1 cellular context compared by ENCODE assay signal in the genomic region with DNA sequence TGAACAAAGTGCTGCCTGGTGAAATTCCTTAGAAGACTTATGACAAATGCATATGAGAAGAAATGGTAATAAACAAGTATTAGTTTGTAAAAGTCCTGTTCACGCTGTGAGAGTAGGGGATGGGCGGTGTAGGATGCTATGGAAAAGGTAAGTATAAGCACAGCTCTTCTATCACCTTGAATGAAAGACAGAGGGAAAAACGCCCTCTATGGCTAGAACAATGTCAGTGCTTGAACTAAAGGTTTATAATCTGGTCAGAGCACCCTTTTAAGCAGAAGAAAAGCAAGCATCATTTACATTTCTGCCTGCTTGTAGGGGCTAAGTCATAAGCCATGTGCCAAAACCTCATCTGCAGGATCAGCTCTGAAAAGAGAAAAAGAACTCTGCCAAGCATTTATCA.
TF ChIP-seq lines count a peak whose summit lies in the region.

No MANE protein-coding gene starts in this region.

TF ChIP-seq in GM23338, 12 proteins besides CTCF, POLR2A, EP300 and RAD21 (continued from another document):
- TF ChIP-seq, protein P1, sequence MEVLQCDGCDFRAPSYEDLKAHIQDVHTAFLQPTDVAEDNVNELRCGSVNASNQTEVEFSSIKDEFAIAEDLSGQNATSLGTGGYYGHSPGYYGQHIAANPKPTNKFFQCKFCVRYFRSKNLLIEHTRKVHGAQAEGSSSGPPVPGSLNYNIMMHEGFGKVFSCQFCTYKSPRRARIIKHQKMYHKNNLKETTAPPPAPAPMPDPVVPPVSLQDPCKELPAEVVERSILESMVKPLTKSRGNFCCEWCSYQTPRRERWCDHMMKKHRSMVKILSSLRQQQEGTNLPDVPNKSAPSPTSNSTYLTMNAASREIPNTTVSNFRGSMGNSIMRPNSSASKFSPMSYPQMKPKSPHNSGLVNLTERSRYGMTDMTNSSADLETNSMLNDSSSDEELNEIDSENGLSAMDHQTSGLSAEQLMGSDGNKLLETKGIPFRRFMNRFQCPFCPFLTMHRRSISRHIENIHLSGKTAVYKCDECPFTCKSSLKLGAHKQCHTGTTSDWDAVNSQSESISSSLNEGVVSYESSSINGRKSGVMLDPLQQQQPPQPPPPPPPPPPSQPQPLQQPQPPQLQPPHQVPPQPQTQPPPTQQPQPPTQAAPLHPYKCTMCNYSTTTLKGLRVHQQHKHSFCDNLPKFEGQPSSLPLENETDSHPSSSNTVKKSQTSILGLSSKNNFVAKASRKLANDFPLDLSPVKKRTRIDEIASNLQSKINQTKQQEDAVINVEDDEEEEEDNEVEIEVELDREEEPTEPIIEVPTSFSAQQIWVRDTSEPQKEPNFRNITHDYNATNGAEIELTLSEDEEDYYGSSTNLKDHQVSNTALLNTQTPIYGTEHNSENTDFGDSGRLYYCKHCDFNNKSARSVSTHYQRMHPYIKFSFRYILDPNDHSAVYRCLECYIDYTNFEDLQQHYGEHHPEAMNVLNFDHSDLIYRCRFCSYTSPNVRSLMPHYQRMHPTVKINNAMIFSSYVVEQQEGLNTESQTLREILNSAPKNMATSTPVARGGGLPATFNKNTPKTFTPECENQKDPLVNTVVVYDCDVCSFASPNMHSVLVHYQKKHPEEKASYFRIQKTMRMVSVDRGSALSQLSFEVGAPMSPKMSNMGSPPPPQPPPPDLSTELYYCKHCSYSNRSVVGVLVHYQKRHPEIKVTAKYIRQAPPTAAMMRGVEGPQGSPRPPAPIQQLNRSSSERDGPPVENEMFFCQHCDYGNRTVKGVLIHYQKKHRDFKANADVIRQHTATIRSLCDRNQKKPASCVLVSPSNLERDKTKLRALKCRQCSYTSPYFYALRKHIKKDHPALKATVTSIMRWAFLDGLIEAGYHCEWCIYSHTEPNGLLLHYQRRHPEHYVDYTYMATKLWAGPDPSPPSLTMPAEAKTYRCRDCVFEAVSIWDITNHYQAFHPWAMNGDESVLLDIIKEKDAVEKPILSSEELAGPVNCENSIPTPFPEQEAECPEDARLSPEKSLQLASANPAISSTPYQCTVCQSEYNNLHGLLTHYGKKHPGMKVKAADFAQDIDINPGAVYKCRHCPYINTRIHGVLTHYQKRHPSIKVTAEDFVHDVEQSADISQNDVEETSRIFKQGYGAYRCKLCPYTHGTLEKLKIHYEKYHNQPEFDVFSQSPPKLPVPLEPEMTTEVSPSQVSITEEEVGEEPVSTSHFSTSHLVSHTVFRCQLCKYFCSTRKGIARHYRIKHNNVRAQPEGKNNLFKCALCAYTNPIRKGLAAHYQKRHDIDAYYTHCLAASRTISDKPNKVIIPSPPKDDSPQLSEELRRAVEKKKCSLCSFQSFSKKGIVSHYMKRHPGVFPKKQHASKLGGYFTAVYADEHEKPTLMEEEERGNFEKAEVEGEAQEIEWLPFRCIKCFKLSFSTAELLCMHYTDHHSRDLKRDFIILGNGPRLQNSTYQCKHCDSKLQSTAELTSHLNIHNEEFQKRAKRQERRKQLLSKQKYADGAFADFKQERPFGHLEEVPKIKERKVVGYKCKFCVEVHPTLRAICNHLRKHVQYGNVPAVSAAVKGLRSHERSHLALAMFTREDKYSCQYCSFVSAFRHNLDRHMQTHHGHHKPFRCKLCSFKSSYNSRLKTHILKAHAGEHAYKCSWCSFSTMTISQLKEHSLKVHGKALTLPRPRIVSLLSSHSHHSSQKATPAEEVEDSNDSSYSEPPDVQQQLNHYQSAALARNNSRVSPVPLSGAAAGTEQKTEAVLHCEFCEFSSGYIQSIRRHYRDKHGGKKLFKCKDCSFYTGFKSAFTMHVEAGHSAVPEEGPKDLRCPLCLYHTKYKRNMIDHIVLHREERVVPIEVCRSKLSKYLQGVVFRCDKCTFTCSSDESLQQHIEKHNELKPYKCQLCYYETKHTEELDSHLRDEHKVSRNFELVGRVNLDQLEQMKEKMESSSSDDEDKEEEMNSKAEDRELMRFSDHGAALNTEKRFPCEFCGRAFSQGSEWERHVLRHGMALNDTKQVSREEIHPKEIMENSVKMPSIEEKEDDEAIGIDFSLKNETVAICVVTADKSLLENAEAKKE (CRISPR knock-in tag; IDR thresholded peaks at IDR 0.05) = no peak
- TF ChIP-seq ZNF331 (CRISPR knock-in tag; IDR thresholded peaks at IDR 0.05; ENCODE audit: low read depth) = no peak
- TF ChIP-seq, protein P2, sequence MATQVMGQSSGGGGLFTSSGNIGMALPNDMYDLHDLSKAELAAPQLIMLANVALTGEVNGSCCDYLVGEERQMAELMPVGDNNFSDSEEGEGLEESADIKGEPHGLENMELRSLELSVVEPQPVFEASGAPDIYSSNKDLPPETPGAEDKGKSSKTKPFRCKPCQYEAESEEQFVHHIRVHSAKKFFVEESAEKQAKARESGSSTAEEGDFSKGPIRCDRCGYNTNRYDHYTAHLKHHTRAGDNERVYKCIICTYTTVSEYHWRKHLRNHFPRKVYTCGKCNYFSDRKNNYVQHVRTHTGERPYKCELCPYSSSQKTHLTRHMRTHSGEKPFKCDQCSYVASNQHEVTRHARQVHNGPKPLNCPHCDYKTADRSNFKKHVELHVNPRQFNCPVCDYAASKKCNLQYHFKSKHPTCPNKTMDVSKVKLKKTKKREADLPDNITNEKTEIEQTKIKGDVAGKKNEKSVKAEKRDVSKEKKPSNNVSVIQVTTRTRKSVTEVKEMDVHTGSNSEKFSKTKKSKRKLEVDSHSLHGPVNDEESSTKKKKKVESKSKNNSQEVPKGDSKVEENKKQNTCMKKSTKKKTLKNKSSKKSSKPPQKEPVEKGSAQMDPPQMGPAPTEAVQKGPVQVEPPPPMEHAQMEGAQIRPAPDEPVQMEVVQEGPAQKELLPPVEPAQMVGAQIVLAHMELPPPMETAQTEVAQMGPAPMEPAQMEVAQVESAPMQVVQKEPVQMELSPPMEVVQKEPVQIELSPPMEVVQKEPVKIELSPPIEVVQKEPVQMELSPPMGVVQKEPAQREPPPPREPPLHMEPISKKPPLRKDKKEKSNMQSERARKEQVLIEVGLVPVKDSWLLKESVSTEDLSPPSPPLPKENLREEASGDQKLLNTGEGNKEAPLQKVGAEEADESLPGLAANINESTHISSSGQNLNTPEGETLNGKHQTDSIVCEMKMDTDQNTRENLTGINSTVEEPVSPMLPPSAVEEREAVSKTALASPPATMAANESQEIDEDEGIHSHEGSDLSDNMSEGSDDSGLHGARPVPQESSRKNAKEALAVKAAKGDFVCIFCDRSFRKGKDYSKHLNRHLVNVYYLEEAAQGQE (IDR thresholded peaks at IDR 0.05; ENCODE audit: unreplicated experiment) = no peak
